Comparison of ENCODE assay signal across 1 cellular context in the genomic region with DNA sequence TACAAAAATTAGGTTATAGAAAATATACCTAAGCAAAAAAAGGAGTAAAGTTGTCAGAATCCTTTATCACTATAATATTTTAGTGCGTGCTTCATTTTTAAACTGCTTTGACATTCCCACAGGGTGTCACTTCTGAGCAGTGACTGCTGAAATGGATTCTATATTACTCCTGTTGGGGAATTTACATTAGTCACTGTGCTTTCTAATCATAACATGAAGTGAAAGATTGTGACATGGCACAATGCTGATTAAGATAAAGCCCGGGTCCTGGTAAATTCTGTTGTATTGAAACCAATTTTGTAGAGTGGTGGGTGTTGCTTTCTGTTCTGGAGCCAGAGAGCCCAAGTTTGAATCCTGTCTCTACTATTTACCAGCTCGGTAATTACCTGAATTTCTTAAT.
TF ChIP-seq lines count a peak whose summit lies in the region.

No MANE protein-coding gene starts in this region.

TF ChIP-seq in WTC11, 78 proteins besides CTCF, POLR2A, EP300 and RAD21 (continued from another document):
- TF ChIP-seq, protein P1, sequence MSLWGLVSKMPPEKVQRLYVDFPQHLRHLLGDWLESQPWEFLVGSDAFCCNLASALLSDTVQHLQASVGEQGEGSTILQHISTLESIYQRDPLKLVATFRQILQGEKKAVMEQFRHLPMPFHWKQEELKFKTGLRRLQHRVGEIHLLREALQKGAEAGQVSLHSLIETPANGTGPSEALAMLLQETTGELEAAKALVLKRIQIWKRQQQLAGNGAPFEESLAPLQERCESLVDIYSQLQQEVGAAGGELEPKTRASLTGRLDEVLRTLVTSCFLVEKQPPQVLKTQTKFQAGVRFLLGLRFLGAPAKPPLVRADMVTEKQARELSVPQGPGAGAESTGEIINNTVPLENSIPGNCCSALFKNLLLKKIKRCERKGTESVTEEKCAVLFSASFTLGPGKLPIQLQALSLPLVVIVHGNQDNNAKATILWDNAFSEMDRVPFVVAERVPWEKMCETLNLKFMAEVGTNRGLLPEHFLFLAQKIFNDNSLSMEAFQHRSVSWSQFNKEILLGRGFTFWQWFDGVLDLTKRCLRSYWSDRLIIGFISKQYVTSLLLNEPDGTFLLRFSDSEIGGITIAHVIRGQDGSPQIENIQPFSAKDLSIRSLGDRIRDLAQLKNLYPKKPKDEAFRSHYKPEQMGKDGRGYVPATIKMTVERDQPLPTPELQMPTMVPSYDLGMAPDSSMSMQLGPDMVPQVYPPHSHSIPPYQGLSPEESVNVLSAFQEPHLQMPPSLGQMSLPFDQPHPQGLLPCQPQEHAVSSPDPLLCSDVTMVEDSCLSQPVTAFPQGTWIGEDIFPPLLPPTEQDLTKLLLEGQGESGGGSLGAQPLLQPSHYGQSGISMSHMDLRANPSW (CRISPR knock-in tag; conservative IDR thresholded peaks at IDR 0.05; ENCODE audit: low read depth) = no peak
- no peak for TF ChIP-seq ZNF423 (CRISPR knock-in tag; IDR thresholded peaks at IDR 0.05)
- TF ChIP-seq, protein P2, sequence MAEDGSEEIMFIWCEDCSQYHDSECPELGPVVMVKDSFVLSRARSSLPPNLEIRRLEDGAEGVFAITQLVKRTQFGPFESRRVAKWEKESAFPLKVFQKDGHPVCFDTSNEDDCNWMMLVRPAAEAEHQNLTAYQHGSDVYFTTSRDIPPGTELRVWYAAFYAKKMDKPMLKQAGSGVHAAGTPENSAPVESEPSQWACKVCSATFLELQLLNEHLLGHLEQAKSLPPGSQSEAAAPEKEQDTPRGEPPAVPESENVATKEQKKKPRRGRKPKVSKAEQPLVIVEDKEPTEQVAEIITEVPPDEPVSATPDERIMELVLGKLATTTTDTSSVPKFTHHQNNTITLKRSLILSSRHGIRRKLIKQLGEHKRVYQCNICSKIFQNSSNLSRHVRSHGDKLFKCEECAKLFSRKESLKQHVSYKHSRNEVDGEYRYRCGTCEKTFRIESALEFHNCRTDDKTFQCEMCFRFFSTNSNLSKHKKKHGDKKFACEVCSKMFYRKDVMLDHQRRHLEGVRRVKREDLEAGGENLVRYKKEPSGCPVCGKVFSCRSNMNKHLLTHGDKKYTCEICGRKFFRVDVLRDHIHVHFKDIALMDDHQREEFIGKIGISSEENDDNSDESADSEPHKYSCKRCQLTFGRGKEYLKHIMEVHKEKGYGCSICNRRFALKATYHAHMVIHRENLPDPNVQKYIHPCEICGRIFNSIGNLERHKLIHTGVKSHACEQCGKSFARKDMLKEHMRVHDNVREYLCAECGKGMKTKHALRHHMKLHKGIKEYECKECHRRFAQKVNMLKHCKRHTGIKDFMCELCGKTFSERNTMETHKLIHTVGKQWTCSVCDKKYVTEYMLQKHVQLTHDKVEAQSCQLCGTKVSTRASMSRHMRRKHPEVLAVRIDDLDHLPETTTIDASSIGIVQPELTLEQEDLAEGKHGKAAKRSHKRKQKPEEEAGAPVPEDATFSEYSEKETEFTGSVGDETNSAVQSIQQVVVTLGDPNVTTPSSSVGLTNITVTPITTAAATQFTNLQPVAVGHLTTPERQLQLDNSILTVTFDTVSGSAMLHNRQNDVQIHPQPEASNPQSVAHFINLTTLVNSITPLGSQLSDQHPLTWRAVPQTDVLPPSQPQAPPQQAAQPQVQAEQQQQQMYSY (CRISPR knock-in tag; IDR thresholded peaks at IDR 0.05) = no peak
- no peak for TF ChIP-seq ZNF671 (CRISPR knock-in tag; IDR thresholded peaks at IDR 0.05)
- no peak for TF ChIP-seq ZNF416 (CRISPR knock-in tag; IDR thresholded peaks at IDR 0.05)
- no peak for TF ChIP-seq IRF2 (CRISPR knock-in tag; IDR thresholded peaks at IDR 0.05; ENCODE audit: borderline replicate concordance, low read depth)
- no peak for TF ChIP-seq GRHL2 (CRISPR knock-in tag; IDR thresholded peaks at IDR 0.05; ENCODE audit: insufficient replicate concordance, severe bottlenecking)
- TF ChIP-seq TCF7 (CRISPR knock-in tag; IDR thresholded peaks at IDR 0.05; ENCODE audit: low read depth) = no peak
- TF ChIP-seq ZNF121 (CRISPR knock-in tag; IDR thresholded peaks at IDR 0.05) = no peak
- TF ChIP-seq, protein P3, sequence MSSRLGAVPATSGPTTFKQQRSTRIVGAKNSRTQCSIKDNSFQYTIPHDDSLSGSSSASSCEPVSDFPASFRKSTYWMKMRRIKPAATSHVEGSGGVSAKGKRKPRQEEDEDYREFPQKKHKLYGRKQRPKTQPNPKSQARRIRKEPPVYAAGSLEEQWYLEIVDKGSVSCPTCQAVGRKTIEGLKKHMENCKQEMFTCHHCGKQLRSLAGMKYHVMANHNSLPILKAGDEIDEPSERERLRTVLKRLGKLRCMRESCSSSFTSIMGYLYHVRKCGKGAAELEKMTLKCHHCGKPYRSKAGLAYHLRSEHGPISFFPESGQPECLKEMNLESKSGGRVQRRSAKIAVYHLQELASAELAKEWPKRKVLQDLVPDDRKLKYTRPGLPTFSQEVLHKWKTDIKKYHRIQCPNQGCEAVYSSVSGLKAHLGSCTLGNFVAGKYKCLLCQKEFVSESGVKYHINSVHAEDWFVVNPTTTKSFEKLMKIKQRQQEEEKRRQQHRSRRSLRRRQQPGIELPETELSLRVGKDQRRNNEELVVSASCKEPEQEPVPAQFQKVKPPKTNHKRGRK (CRISPR knock-in tag; IDR thresholded peaks at IDR 0.05; ENCODE audit: borderline replicate concordance) = no peak
- TF ChIP-seq, protein P4, sequence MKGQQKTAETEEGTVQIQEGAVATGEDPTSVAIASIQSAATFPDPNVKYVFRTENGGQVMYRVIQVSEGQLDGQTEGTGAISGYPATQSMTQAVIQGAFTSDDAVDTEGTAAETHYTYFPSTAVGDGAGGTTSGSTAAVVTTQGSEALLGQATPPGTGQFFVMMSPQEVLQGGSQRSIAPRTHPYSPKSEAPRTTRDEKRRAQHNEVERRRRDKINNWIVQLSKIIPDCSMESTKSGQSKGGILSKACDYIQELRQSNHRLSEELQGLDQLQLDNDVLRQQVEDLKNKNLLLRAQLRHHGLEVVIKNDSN (CRISPR knock-in tag; IDR thresholded peaks at IDR 0.05) = no peak
- TF ChIP-seq, protein P5, sequence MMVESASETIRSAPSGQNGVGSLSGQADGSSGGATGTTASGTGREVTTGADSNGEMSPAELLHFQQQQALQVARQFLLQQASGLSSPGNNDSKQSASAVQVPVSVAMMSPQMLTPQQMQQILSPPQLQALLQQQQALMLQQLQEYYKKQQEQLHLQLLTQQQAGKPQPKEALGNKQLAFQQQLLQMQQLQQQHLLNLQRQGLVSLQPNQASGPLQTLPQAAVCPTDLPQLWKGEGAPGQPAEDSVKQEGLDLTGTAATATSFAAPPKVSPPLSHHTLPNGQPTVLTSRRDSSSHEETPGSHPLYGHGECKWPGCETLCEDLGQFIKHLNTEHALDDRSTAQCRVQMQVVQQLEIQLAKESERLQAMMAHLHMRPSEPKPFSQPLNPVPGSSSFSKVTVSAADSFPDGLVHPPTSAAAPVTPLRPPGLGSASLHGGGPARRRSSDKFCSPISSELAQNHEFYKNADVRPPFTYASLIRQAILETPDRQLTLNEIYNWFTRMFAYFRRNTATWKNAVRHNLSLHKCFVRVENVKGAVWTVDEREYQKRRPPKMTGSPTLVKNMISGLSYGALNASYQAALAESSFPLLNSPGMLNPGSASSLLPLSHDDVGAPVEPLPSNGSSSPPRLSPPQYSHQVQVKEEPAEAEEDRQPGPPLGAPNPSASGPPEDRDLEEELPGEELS (CRISPR knock-in tag; IDR thresholded peaks at IDR 0.05) = no peak
